ENCODE assay signal across 21 cellular contexts in the genomic region with DNA sequence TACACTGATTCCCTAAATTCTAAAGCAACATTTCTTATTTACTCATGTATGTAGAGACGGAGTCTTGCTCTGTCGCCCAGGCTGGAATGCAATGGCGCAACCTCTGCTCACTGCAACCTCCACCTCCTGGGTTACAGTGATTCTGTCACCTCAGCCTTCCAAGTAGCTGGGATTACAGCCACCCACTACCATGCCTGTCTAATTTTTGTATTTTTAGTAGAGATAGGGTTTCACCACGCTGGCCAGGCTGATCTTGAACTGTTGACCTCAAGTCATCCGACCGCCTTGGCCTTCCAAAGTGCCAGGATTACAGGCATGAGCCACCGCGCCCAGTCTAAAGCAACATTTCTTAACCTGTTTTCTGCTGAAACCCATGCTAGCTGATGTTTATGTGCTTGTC.
"Had no signal": no experiment of that assay in that cellular context is flagged by ENCODE, and none has a peak within 500 bp of the region (broad histone marks: within the 10 kb centered on the region; RNA-seq: fewer than 3 reads in every experiment).

No MANE protein-coding gene starts in this region.

- H3K4me3 ChIP-seq: MG63 had no signal

- H3K27me3 ChIP-seq: MG63 had no signal

- H3K36me3 ChIP-seq: MG63 had no signal

- H3K9me3 ChIP-seq: MG63, SK-N-SH had no signal

- H3K9ac ChIP-seq: SK-N-SH had no signal

- DNase-seq: IMR-90, Karpas-422, KG1, MG63, NCI-H1092, NCI-H1105 treated with DMSO at 0.1 percent for 48 hours, NCI-H1417 treated with DMSO at 0.1 percent for 48 hours, NCI-H146, NCI-H1694 treated with DMSO at 0.1 percent for 48 hours, NCI-H2029, NCI-H2081 treated with DMSO at 0.1 percent for 48 hours, NCI-H2171, NCI-H226, NCI-H446, NCI-H510A, NCI-H524 treated with DMSO at 0.1 percent for 48 hours, NCI-H69, NCI-H774, RPMI8226, SHP77, SK-N-SH had no signal

- H3K4me2 ChIP-seq: SK-N-SH had no signal
